In genomic region chr19:876089-876488, GRCh38 we compare ENCODE assay signal across 33 cellular contexts. TPM values are rescaled to one million over a fixed set of nuclear protein-coding genes. Genes with fewer than 3 reads are reported as not detected.
"Had no signal": no experiment of that assay in that cellular context is flagged by ENCODE, and none has a peak within 500 bp of the region (broad histone marks: within the 10 kb centered on the region; RNA-seq: fewer than 3 reads in every experiment).

No MANE protein-coding gene starts in this region.

- H3K4me2 ChIP-seq: PC-9 had no signal

- H3K27ac ChIP-seq: brain microvascular endothelial cell, PC-9, WERI-Rb-1 had no signal

- H3K27me3 ChIP-seq: brain microvascular endothelial cell had no signal

- ATAC-seq: activated CD8-positive, alpha-beta memory T cell treated with anti-CD3 and anti-CD28 coated beads, Interleukin-2, amount 10 ng/mL, durations not matched to agents 7 days and 5 days had no signal

- H3K27me3 Mint-ChIP-seq: activated CD4-positive, alpha-beta memory T cell treated with anti-CD3 and anti-CD28 coated beads, Interleukin-2, amount 10 ng/mL, durations not matched to agents 7 days and 5 days; activated CD8-positive, alpha-beta memory T cell treated with anti-CD3 and anti-CD28 coated beads, Interleukin-2, amount 10 ng/mL, durations not matched to agents 7 days and 5 days; activated naive CD4-positive, alpha-beta T cell treated with anti-CD3 and anti-CD28 coated beads, Interleukin-2, amount 50 U/mL, for 24 hours had no signal

- H3K4me3 ChIP-seq: PC-9 had no signal

- DNase-seq: activated CD4-positive, alpha-beta memory T cell treated with anti-CD3 and anti-CD28 coated beads, Interleukin-2, amount 10 ng/mL, durations not matched to agents 7 days and 5 days; activated CD4-positive, alpha-beta T cell treated with anti-CD3 and anti-CD28 coated beads for 1 hour; activated CD4-positive, alpha-beta T cell treated with anti-CD3 and anti-CD28 coated beads for 48 hours; activated CD4-positive, CD25-positive, alpha-beta regulatory T cell; activated CD8-positive, alpha-beta memory T cell treated with anti-CD3 and anti-CD28 coated beads for 24 hours; activated CD8-positive, alpha-beta memory T cell treated with anti-CD3 and anti-CD28 coated beads, Interleukin-2, amount 10 ng/mL, durations not matched to agents 7 days and 5 days; activated CD8-positive, alpha-beta memory T cell treated with anti-CD3 and anti-CD28 coated beads, Interleukin-2, amount 50 U/mL, for 48 hours; activated effector memory CD4-positive, alpha-beta T cell treated with Interleukin-2 at 50 U/mL for 16 hours; activated T-cell treated with anti-CD3 and anti-CD28 coated beads, Interleukin-2, amount 50 U/mL, for 48 hours; brain microvascular endothelial cell; central memory CD4-positive, alpha-beta T cell; Karpas-422; KBM-7; NCI-H1105; NCI-H1417 treated with DMSO at 0.1 percent for 48 hours; NCI-H187 treated with DMSO at 0.1 percent for 48 hours; NCI-H2081; NCI-H2171 treated with DMSO at 0.1 percent for 48 hours; NCI-H226; NCI-H446 treated with DMSO at 0.1 percent for 48 hours; NCI-H524; NCI-H69; NK-92 treated with Interleukin-12 subunit alpha and Interleukin-12 subunit beta, amount 100 ng/mL, for 24 hours; PC-9; Right ventricle myocardium superior; T1000; WERI-Rb-1 had no signal

- H3K9me3 Mint-ChIP-seq: activated CD4-positive, alpha-beta memory T cell treated with anti-CD3 and anti-CD28 coated beads, Interleukin-2, amount 10 ng/mL, durations not matched to agents 7 days and 5 days; activated naive CD4-positive, alpha-beta T cell treated with anti-CD3 and anti-CD28 coated beads, Interleukin-2, amount 50 U/mL, for 24 hours had no signal

- H3K27ac Mint-ChIP-seq: activated CD4-positive, alpha-beta memory T cell treated with anti-CD3 and anti-CD28 coated beads, Interleukin-2, amount 10 ng/mL, durations not matched to agents 7 days and 5 days; activated naive CD4-positive, alpha-beta T cell treated with anti-CD3 and anti-CD28 coated beads, Interleukin-2, amount 50 U/mL, for 24 hours had no signal

- H3K36me3 Mint-ChIP-seq: activated naive CD4-positive, alpha-beta T cell treated with anti-CD3 and anti-CD28 coated beads, Interleukin-2, amount 50 U/mL, for 24 hours had no signal

- H3K4me3 Mint-ChIP-seq: activated CD4-positive, alpha-beta memory T cell treated with anti-CD3 and anti-CD28 coated beads, Interleukin-2, amount 10 ng/mL, durations not matched to agents 7 days and 5 days; activated CD8-positive, alpha-beta memory T cell treated with anti-CD3 and anti-CD28 coated beads, Interleukin-2, amount 10 ng/mL, durations not matched to agents 7 days and 5 days; activated naive CD4-positive, alpha-beta T cell treated with anti-CD3 and anti-CD28 coated beads, Interleukin-2, amount 50 U/mL, for 24 hours had no signal

- H2AFZ ChIP-seq: PC-9 had no signal

RNA-seq across cellular contexts. Expression of gene RNU6-9, which starts 17.2 kb away (rescaled TPM):
- total RNA-seq: activated CD4-positive, alpha-beta memory T cell treated with anti-CD3 and anti-CD28 coated beads, Interleukin-2, amount 10 ng/mL, durations not matched to agents 7 days and 5 days; activated CD8-positive, alpha-beta memory T cell treated with anti-CD3 and anti-CD28 coated beads, Interleukin-2, amount 10 ng/mL, durations not matched to agents 7 days and 5 days; cerebellum; MCF 10A; OCI-LY7; PC-9; Right ventricle myocardium superior; T-helper 1 cell treated with Interleukin-12 subunit alpha and Interleukin-12 subunit beta and Interleukin-4 antibody, amounts not matched to agents 30 ng/mL and 1 ng/mL, for 36 hours; T-helper 2 cell treated with Interferon-gamma antibody and Interleukin-4, amounts not matched to agents 100 ng/mL and 5 ng/mL, for 36 hours had no signal

RNA-seq across cellular contexts. Expression of gene ELANE, which starts 24.0 kb away (rescaled TPM):
- total RNA-seq: activated CD4-positive, alpha-beta memory T cell treated with anti-CD3 and anti-CD28 coated beads, Interleukin-2, amount 10 ng/mL, durations not matched to agents 7 days and 5 days; activated CD8-positive, alpha-beta memory T cell treated with anti-CD3 and anti-CD28 coated beads, Interleukin-2, amount 10 ng/mL, durations not matched to agents 7 days and 5 days; MCF 10A; OCI-LY7; PC-9; T-helper 1 cell treated with Interleukin-12 subunit alpha and Interleukin-12 subunit beta and Interleukin-4 antibody, amounts not matched to agents 30 ng/mL and 1 ng/mL, for 36 hours; T-helper 2 cell treated with Interferon-gamma antibody and Interleukin-4, amounts not matched to agents 100 ng/mL and 5 ng/mL, for 36 hours had no signal

RNA-seq across cellular contexts. Expression of gene PRTN3, which starts 35.3 kb away (rescaled TPM):
- total RNA-seq: activated CD4-positive, alpha-beta memory T cell treated with anti-CD3 and anti-CD28 coated beads, Interleukin-2, amount 10 ng/mL, durations not matched to agents 7 days and 5 days; activated CD8-positive, alpha-beta memory T cell treated with anti-CD3 and anti-CD28 coated beads, Interleukin-2, amount 10 ng/mL, durations not matched to agents 7 days and 5 days; MCF 10A; OCI-LY7; PC-9; Right ventricle myocardium superior; T-helper 1 cell treated with Interleukin-12 subunit alpha and Interleukin-12 subunit beta and Interleukin-4 antibody, amounts not matched to agents 30 ng/mL and 1 ng/mL, for 36 hours; T-helper 2 cell treated with Interferon-gamma antibody and Interleukin-4, amounts not matched to agents 100 ng/mL and 5 ng/mL, for 36 hours had no signal
